Comparison of ENCODE assay signal across 10 cellular contexts in the genomic region with DNA sequence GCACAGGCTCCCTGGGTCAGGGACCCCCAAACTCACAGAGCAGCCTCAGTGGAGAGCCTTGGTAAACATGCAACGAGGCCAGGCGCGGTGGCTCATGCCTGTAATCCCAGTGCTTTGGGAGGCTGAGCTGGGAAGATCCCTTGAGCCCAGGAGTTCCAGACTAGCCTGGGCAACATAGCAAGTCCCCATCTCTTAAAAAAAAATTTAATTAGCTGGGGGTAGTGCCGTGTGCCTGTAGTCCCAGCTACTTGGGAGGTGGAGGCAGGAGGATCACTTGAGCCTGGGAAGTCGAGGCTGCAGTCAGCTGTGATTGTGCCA. TPM values are rescaled to one million over a fixed set of nuclear protein-coding genes. Genes with fewer than 3 reads are reported as not detected.
A peak's percentile ranks its signal among the peaks of the same experiment; 100 is the strongest.
DNase-seq lines count a peak whose midpoint lies in the region; ATAC-seq, FAIRE-seq and TF ChIP-seq lines count a peak whose summit lies in the region.
"Not testable (repeated sequence)": the region's sequence is repeated elsewhere in the genome, so short reads cannot be mapped to it uniquely, and the experiment has no call there.
"Had no signal": no experiment of that assay in that cellular context is flagged by ENCODE, and none has a peak within 500 bp of the region (broad histone marks: within the 10 kb centered on the region; RNA-seq: fewer than 3 reads in every experiment).

No MANE protein-coding gene starts in this region.

- not testable (repeated sequence) for H3K36me3 ChIP-seq in DND-41 (ENCODE audit: insufficient read depth, low read length); IMR-90 (ENCODE audit: control insufficient read depth, insufficient read depth, low read length); OCI-LY7 (ENCODE audit: insufficient read depth, low read length); HepG2 (replicated peaks in 1 of 2; ENCODE audit: control insufficient read depth in 1 of 2, insufficient read depth in 2 of 2, low read length in 2 of 2); neuronal stem cell (replicated peaks in 1 of 2; ENCODE audit: control insufficient read depth in 2 of 2, insufficient read depth in 2 of 2, low read length in 2 of 2)

- not testable (repeated sequence) for H3K27ac ChIP-seq in DND-41 (ENCODE audit: low read length); IMR-90 (ENCODE audit: insufficient read depth, low read length); OCI-LY7 (ENCODE audit: low read depth, low read length, poor library complexity, severe bottlenecking); coronary artery; HepG2 (ENCODE audit: extremely low read length, insufficient read depth, low read length); neuronal stem cell (replicated peaks; ENCODE audit: low read length)

- H2AK9ac ChIP-seq in IMR-90 (replicated peaks; ENCODE audit: low read depth, low read length, poor library complexity) = not testable (repeated sequence)

- not testable (repeated sequence) for H3K9me2 ChIP-seq in OCI-LY7 (ENCODE audit: insufficient read depth, low read length)

- H3K4me3 ChIP-seq in DND-41 (ENCODE audit: low read depth in 1 of 2, low read length in 2 of 2); IMR-90 (ENCODE audit: insufficient read depth, low read depth, low read length); OCI-LY7 (ENCODE audit: low read depth, low read length, poor library complexity, severe bottlenecking); coronary artery; HepG2 (replicated peaks in 1 of 3; ENCODE audit: insufficient read depth in 1 of 3, low read depth in 2 of 3, low read length in 3 of 3); neuronal stem cell (ENCODE audit: low read length in 2 of 2): not testable (repeated sequence)

- not testable (repeated sequence) for FAIRE-seq in HepG2 (lab: Jason Lieb, UNC)

- not testable (repeated sequence) for H3K9me3 ChIP-seq in DND-41 (ENCODE audit: insufficient read depth, low read length, severe bottlenecking); IMR-90 (ENCODE audit: control insufficient read depth, insufficient read depth, low read length); OCI-LY7 (ENCODE audit: low read length); HepG2 (ENCODE audit: low read length); neuronal stem cell (replicated peaks in 1 of 2; ENCODE audit: control insufficient read depth in 2 of 2, insufficient read depth in 1 of 2, low read depth in 1 of 2, low read length in 2 of 2)

- not testable (repeated sequence) for H3K79me2 ChIP-seq in DND-41 (ENCODE audit: insufficient read depth, low read length); OCI-LY7 (ENCODE audit: insufficient read depth, low read depth, low read length); HepG2 (ENCODE audit: insufficient read depth, low read length)

- not testable (repeated sequence) for H2BK120ac ChIP-seq in IMR-90 (ENCODE audit: low read depth, low read length); neuronal stem cell (ENCODE audit: low read depth, low read length)

- not testable (repeated sequence) for TF ChIP-seq EP300 in HepG2 (IDR thresholded peaks at IDR 0.05; ENCODE audit: low read depth in 2 of 2, low read length in 2 of 2); HepG2 (CRISPR knock-in tag; IDR thresholded peaks at IDR 0.05; ENCODE audit: borderline replicate concordance)

- not testable (repeated sequence) for BruUV-seq in IMR-90 (replicated peaks; lab: Mats Ljungman, UMichigan); OCI-LY7 (replicated peaks; lab: Mats Ljungman, UMichigan); HepG2 (replicated peaks; lab: Mats Ljungman, UMichigan)

- not testable (repeated sequence) for H2AK5ac ChIP-seq in IMR-90 (ENCODE audit: low read depth, low read length); neuronal stem cell (ENCODE audit: low read depth, low read length)

- H3K27ac Mint-ChIP-seq in WTC11, type B pancreatic cell: not testable (repeated sequence)

- H2AFZ ChIP-seq in DND-41 (ENCODE audit: low read depth, low read length) (0 out of 2 replicates have a peak overlapping the region, but pooled peaks have one; percentile 34), IMR-90 (replicated peaks; ENCODE audit: low read length, poor library complexity) (peak overlapping the region; percentile 1)
- H2AFZ ChIP-seq in OCI-LY7 (ENCODE audit: low read length); HepG2 (ENCODE audit: low read length); neuronal stem cell (ENCODE audit: low read length): not testable (repeated sequence)

- H3K14ac ChIP-seq in IMR-90 (replicated peaks; ENCODE audit: low read depth, low read length); neuronal stem cell (ENCODE audit: low read length): not testable (repeated sequence)

- not testable (repeated sequence) for H3K18ac ChIP-seq in IMR-90 (ENCODE audit: low read depth, low read length)
- H3K18ac ChIP-seq in neuronal stem cell (ENCODE audit: low read length) = peak overlapping the region; percentile 75

- not testable (repeated sequence) for H3K56ac ChIP-seq in IMR-90 (ENCODE audit: extremely low read depth, insufficient read depth, low read length)

- H2BK20ac ChIP-seq in IMR-90 (ENCODE audit: low read depth, low read length) = not testable (repeated sequence)

- H3K9me3 Mint-ChIP-seq in WTC11, type B pancreatic cell: not testable (repeated sequence)

- not testable (repeated sequence) for DNase-seq in DND-41; IMR-90; OCI-LY7 (ENCODE audit: low spot score); WTC11 (ENCODE audit: low spot score); coronary artery (ENCODE audit: low spot score); HepG2 (ENCODE audit: low spot score); neuronal stem cell (ENCODE audit: low spot score); type B pancreatic cell (ENCODE audit: extremely low spot score, unreplicated experiment)

- not testable (repeated sequence) for TF ChIP-seq RAD21 in IMR-90 (IDR thresholded peaks at IDR 0.05; ENCODE audit: low read length); HepG2 (CRISPR knock-in tag; IDR thresholded peaks at IDR 0.05)

- peaks cover 14% of the 10 kb centered on the region for H3K4me1 Mint-ChIP-seq in WTC11
- H3K4me1 Mint-ChIP-seq in type B pancreatic cell (ENCODE audit: unreplicated experiment) = not testable (repeated sequence)

- H3K79me1 ChIP-seq in IMR-90 (ENCODE audit: low read depth in 1 of 2, low read length in 2 of 2); neuronal stem cell (ENCODE audit: low read depth, low read length): not testable (repeated sequence)

- not testable (repeated sequence) for TF ChIP-seq CTCF in DND-41 (IDR thresholded peaks at IDR 0.05; ENCODE audit: borderline replicate concordance, extremely low read depth, low read length, poor library complexity, severe bottlenecking); IMR-90 (conservative IDR thresholded peaks at IDR 0.05; ENCODE audit: low read depth, low read length); WTC11 (IDR thresholded peaks at IDR 0.05); HepG2 (CRISPR knock-in tag; IDR thresholded peaks at IDR 0.05)
- peak; percentile 47 for TF ChIP-seq CTCF in OCI-LY7 (conservative IDR thresholded peaks at IDR 0.05; ENCODE audit: low read length)
- peak; percentile 2 for TF ChIP-seq CTCF in coronary artery (IDR thresholded peaks at IDR 0.05)
- TF ChIP-seq CTCF in type B pancreatic cell (conservative IDR thresholded peaks at IDR 0.05) = peak; percentile 18

- H4K8ac ChIP-seq in IMR-90 (ENCODE audit: low read depth in 2 of 2, low read length in 2 of 2); neuronal stem cell (ENCODE audit: low read depth, low read length): not testable (repeated sequence)

- not testable (repeated sequence) for H3K4me2 ChIP-seq in DND-41 (ENCODE audit: insufficient read depth, low read length); IMR-90 (ENCODE audit: low read depth, low read length); OCI-LY7 (ENCODE audit: low read length); HepG2 (ENCODE audit: low read depth, low read length); neuronal stem cell (ENCODE audit: insufficient read depth, low read length, poor library complexity, severe bottlenecking)

- POLR2A ChIA-PET in IMR-90 (lab: Charles Lee; ENCODE audit: unreplicated experiment) = interaction anchor here (0.8 kb wide), 1 partner anchor 491 kb away, joined by 3 read pairs; no protein-coding TSS in a partner anchor
- POLR2A ChIA-PET in OCI-LY7 (lab: Charles Lee) = interaction anchor here (0.9 kb wide), 1 partner anchor 16 kb away, joined by 3 read pairs; no protein-coding TSS in a partner anchor
- POLR2A ChIA-PET in WTC11 (lab: Charles Lee) = interaction anchor here (0.7 to 1.6 kb wide), 2 partner anchors 92 to 153 kb away, joined by 3 to 6 read pairs; no protein-coding TSS in a partner anchor
- POLR2A ChIA-PET in HepG2 (lab: Yijun Ruan, JAX) = interaction anchor here (1.6 to 1.7 kb wide), 2 partner anchors 19 to 491 kb away, joined by 5 read pairs; no protein-coding TSS in a partner anchor

- CTCF ChIA-PET in IMR-90 (lab: Yijun Ruan, JAX) (interaction anchor here (0.7 to 2.5 kb wide), 18 partner anchors 9 to 496 kb away, joined by 3 to 29 read pairs (median 4); partner anchors contain the start of gene RPS19BP1), WTC11 (lab: Charles Lee) (interaction anchor here (0.6 to 4.1 kb wide), 59 partner anchors 9 to 523 kb away, joined by 3 to 146 read pairs (median 5); partner anchors contain the start of genes FAM83F, MIEF1 and TMA7B), HepG2 (lab: Yijun Ruan, JAX; ENCODE audit: low intra/inter-chr PET ratio, low total read pairs) (interaction anchor here (0.9 to 2.5 kb wide), 3 partner anchors 92 to 490 kb away, joined by 5 to 21 read pairs (median 9); no protein-coding TSS in a partner anchor)
- CTCF ChIA-PET in OCI-LY7 (lab: Charles Lee; ENCODE audit: unreplicated experiment) = not testable (repeated sequence)

- WGBS in IMR-90 (ENCODE audit: extremely low coverage in 2 of 2, insufficient read length in 1 of 2), 2 experiments = no CpG with 5 or more reads among the region's 5 CpGs
- 0% methylated on average over 2 of the region's 5 CpGs for WGBS in HepG2 (ENCODE audit: low lambda C conversion rate)
- no CpG with 5 or more reads among the region's 5 CpGs for whole genome bisulfite sequencing in neuronal stem cell (ENCODE audit: extremely low coverage in 2 of 2, insufficient read length in 2 of 2, insufficient replicate concordance in 1 of 2), 2 donors

- H3K4me3 Mint-ChIP-seq in WTC11, type B pancreatic cell: not testable (repeated sequence)

- H3K9me1 ChIP-seq in IMR-90 (ENCODE audit: insufficient read depth, low read length) = not testable (repeated sequence)

- in situ Hi-C loops in IMR-90 (cut with MboI; ENCODE audit: low sequenced_read_pairs) (loop anchor here (5.0 to 25.0 kb wide), 2 partner anchors 488 to 863 kb away; partner anchors contain the start of gene CBX7), HepG2 (cut with HindIII; ENCODE audit: extremely low pct_ligation_motif_present, low pct_unique_long_range_greater_than_20kb) (loop anchor here (5.0 kb wide), 1 partner anchor 488 kb away; no protein-coding TSS in a partner anchor)

- H3K4ac ChIP-seq in IMR-90 (ENCODE audit: low read depth, low read length); neuronal stem cell (ENCODE audit: low read length): not testable (repeated sequence)

- not testable (repeated sequence) for H2BK15ac ChIP-seq in IMR-90 (ENCODE audit: low read depth, low read length); neuronal stem cell (ENCODE audit: low read length)

- H4K91ac ChIP-seq in IMR-90 (ENCODE audit: insufficient read depth, low read depth, low read length); neuronal stem cell (ENCODE audit: low read depth, low read length, poor library complexity): not testable (repeated sequence)

- not testable (repeated sequence) for ATAC-seq in DND-41 (ENCODE audit: insufficient read depth, low read depth); IMR-90 (ENCODE audit: low read depth); WTC11; HepG2

- not testable (repeated sequence) for TF ChIP-seq POLR2A in IMR-90 (IDR thresholded peaks at IDR 0.05; ENCODE audit: low read depth, low read length); HepG2 (IDR thresholded peaks at IDR 0.05; ENCODE audit: insufficient read depth in 1 of 2, low read depth in 2 of 2, low read length in 2 of 2)

- not testable (repeated sequence) for H3K27me3 ChIP-seq in DND-41 (ENCODE audit: insufficient read depth, low read length, poor library complexity)
- H3K27me3 ChIP-seq in IMR-90 (ENCODE audit: control insufficient read depth, insufficient read depth, low read length) (peaks cover 55% of the 10 kb centered on the region), HepG2 (ENCODE audit: control insufficient read depth in 1 of 2, insufficient read depth in 2 of 2, low read length in 2 of 2) (peaks cover 5 to 67% of the 10 kb centered on the region in 2 experiments; a peak in 4 of 5 replicates), neuronal stem cell (ENCODE audit: control insufficient read depth in 3 of 3, insufficient read depth in 3 of 3, low read depth in 1 of 3, low read length in 3 of 3) (peaks cover 0 to 38% (median 0%) of the 10 kb centered on the region in 3 experiments)

- intact Hi-C loops in IMR-90 (cut with micrococcal nuclease) (loop anchor here (1.0 to 2.0 kb wide), 2 partner anchors 402 to 491 kb away; no protein-coding TSS in a partner anchor), OCI-LY7 (cut with micrococcal nuclease; ENCODE audit: unreplicated experiment) (loop anchor here (10.0 kb wide), 1 partner anchor 400 kb away; no protein-coding TSS in a partner anchor), HepG2 (cut with micrococcal nuclease; ENCODE audit: unreplicated experiment) (loop anchor here (2.0 kb wide), 1 partner anchor 92 kb away; no protein-coding TSS in a partner anchor)

- not testable (repeated sequence) for H3K27me3 Mint-ChIP-seq in WTC11 (ENCODE audit: low read depth); type B pancreatic cell

- not testable (repeated sequence) for H3K23ac ChIP-seq in IMR-90 (ENCODE audit: low read depth, low read length); neuronal stem cell (ENCODE audit: low read depth, low read length, poor library complexity)

- not testable (repeated sequence) for H3K9ac ChIP-seq in DND-41 (ENCODE audit: low read depth, low read length); IMR-90 (ENCODE audit: low read depth, low read length); HepG2 (ENCODE audit: insufficient read depth, low read depth, low read length)
- peak overlapping the region; percentile 30 for H3K9ac ChIP-seq in neuronal stem cell (ENCODE audit: low read depth, low read length, poor library complexity)

- H3K36me3 Mint-ChIP-seq in WTC11, type B pancreatic cell: not testable (repeated sequence)

- dilution Hi-C loops in IMR-90 (cut with HindIII; ENCODE audit: low sequenced_read_pairs, unreplicated experiment) = not testable (repeated sequence)

- not testable (repeated sequence) for H4K20me1 ChIP-seq in DND-41 (ENCODE audit: insufficient read depth, low read length); IMR-90 (ENCODE audit: insufficient read depth, low read length); OCI-LY7 (ENCODE audit: insufficient read depth, low read length); HepG2 (ENCODE audit: insufficient read depth, low read length)

- not testable (repeated sequence) for H2BK12ac ChIP-seq in neuronal stem cell (ENCODE audit: low read length)

- H3K4me1 ChIP-seq in DND-41 (ENCODE audit: insufficient read depth, low read length) = peaks cover 12% of the 10 kb centered on the region
- H3K4me1 ChIP-seq in IMR-90 (ENCODE audit: control insufficient read depth, insufficient read depth, low read length) = not testable (repeated sequence)
- H3K4me1 ChIP-seq in OCI-LY7 (ENCODE audit: insufficient read depth, low read length, poor library complexity, severe bottlenecking) = peaks cover 25% of the 10 kb centered on the region
- H3K4me1 ChIP-seq in HepG2 (ENCODE audit: insufficient read depth, low read length) = peaks cover 21% of the 10 kb centered on the region
- H3K4me1 ChIP-seq in neuronal stem cell (ENCODE audit: control insufficient read depth in 2 of 2, insufficient read depth in 1 of 2, low read depth in 1 of 2, low read length in 2 of 2) = peaks cover 8 to 10% of the 10 kb centered on the region in 2 donors

- H4K5ac ChIP-seq in IMR-90 (ENCODE audit: low read depth, low read length) = not testable (repeated sequence)

- not testable (repeated sequence) for H2BK5ac ChIP-seq in IMR-90 (ENCODE audit: low read depth, low read length, poor library complexity, severe bottlenecking); neuronal stem cell (ENCODE audit: low read length)

RNA-seq across cellular contexts. Expression of gene FAM83F, which starts 30.3 kb away (rescaled TPM):
- total RNA-seq in IMR-90 (2012; rRNA removed) = not detected in 2 replicates
- polyA plus RNA-seq in IMR-90 (2012; rRNA removed) = not detected in 2 replicates
- polyA plus RNA-seq in IMR-90 (2012; cell fraction: cytosol; rRNA removed) = not detected in 2 replicates
- under 0.01 TPM in 1 of 2 replicates, not detected in the other for polyA plus RNA-seq in IMR-90 (2012; cell fraction: nucleus; rRNA removed; ENCODE audit: low replicate concordance)
- not detected in 2 replicates for total RNA-seq in OCI-LY7 (2014; rRNA removed; shearing (Covaris generic))
- total RNA-seq in OCI-LY7 (2022) = not detected in 2 replicates
- 33.8 to 43.1 TPM (median 35.4 TPM) in 3 replicates for total RNA-seq in WTC11 (2021)
- not detected in 2 replicates for total RNA-seq in HepG2 (2016; rRNA removed; fragmentation: Illumina TruSeq; extraction: Trizol)
- not detected in 2 replicates for total RNA-seq in HepG2 (2016; cell fraction: cytosol; rRNA removed; fragmentation: Illumina TruSeq; extraction: Trizol; ENCODE audit: low read depth)
- total RNA-seq in HepG2 (2016; cell fraction: insoluble cytoplasmic fraction; rRNA removed; fragmentation: Illumina TruSeq; extraction: Trizol) = not detected in 2 replicates
- total RNA-seq in HepG2 (2016; cell fraction: membrane; rRNA removed; fragmentation: Illumina TruSeq; extraction: Trizol) = not detected in 2 replicates
- not detected in 2 replicates for total RNA-seq in HepG2 (2016; cell fraction: nucleus; rRNA removed; fragmentation: Illumina TruSeq; extraction: Trizol)
- not detected in 2 replicates for polyA plus RNA-seq in HepG2 (2011; rRNA removed)
- polyA plus RNA-seq in HepG2 (2011; cell fraction: cytosol; rRNA removed) = under 0.01 and 0.03 TPM in 2 replicates
- polyA plus RNA-seq in HepG2 (2011; cell fraction: nucleus; rRNA removed) = not detected in 2 replicates
- not detected in 2 replicates for polyA plus RNA-seq in HepG2 (2012)
- not detected in 2 replicates for polyA plus RNA-seq in HepG2 (2016; cell fraction: cytosol; fragmentation: Illumina TruSeq; extraction: Trizol; ENCODE audit: low read depth)
- not detected in 2 replicates for polyA plus RNA-seq in HepG2 (2016; cell fraction: insoluble cytoplasmic fraction; fragmentation: Illumina TruSeq; extraction: Trizol; ENCODE audit: low read depth)
- polyA plus RNA-seq in HepG2 (2016; cell fraction: membrane; fragmentation: Illumina TruSeq; extraction: Trizol; ENCODE audit: low read depth) = not detected in 2 replicates
- polyA plus RNA-seq in HepG2 (2016; cell fraction: nucleus; fragmentation: Illumina TruSeq; extraction: Trizol; ENCODE audit: insufficient read depth, low read depth) = not detected in 2 replicates
- 7.3 TPM in 1 of 2 replicates, not detected in the other for polyA minus RNA-seq in HepG2 (2011; rRNA and poly(A)+ RNA removed; ENCODE audit: low replicate concordance)
- not detected in 2 replicates for polyA minus RNA-seq in HepG2 (2011; cell fraction: cytosol; rRNA and poly(A)+ RNA removed)
- not detected in 2 replicates for polyA minus RNA-seq in HepG2 (2011; cell fraction: nucleus; rRNA and poly(A)+ RNA removed)
- 0.03 TPM for polyA plus RNA-seq in neuronal stem cell (2013, experiment 1 of 2)
- 0.04 TPM for polyA plus RNA-seq in neuronal stem cell (2013, experiment 2 of 2)
- 12.4 and 37.5 TPM in 2 replicates for total RNA-seq in type B pancreatic cell (ENCODE audit: low replicate concordance)
- total RNA-seq: SK-MEL-5 had no signal
- polyA plus RNA-seq: BJ had no signal

Comparison
In these comparisons a context has a peak if more than half of its experiments do, and no peak if none do; other contexts are left out.
1. RNA of gene FAM83F, which starts 30.3 kb away (total RNA-seq): 33.8 to 43.1 TPM in WTC11 and 12.4 to 37.5 TPM in type B pancreatic cell; not detected in OCI-LY7, not detected in IMR-90 and not detected in HepG2; every median in the first group is over 10 times any median in the second.